ENCODE assay signal across 18 cellular contexts in genomic region chr18:32698148-32698547, GRCh38.
"Had no signal": no experiment of that assay in that cellular context is flagged by ENCODE, and none has a peak within 500 bp of the region (broad histone marks: within the 10 kb centered on the region; RNA-seq: fewer than 3 reads in every experiment).

No MANE protein-coding gene starts in this region.

- H3K27ac ChIP-seq: body of pancreas, gastrocnemius medialis, left ventricle myocardium inferior, skin epidermis, suprapubic skin had no signal

- H3K27me3 ChIP-seq: body of pancreas, gastrocnemius medialis, suprapubic skin had no signal

- FAIRE-seq: colon, endometrium had no signal

- H3K36me3 ChIP-seq: gastrocnemius medialis, left ventricle myocardium inferior, suprapubic skin had no signal

- DNase-seq: activated CD4-positive, alpha-beta T cell treated with anti-CD3 and anti-CD28 coated beads, Interleukin-2, amount 10 ng/mL, durations not matched to agents 24 days and 14 days; activated CD8-positive, alpha-beta T cell treated with anti-CD3 and anti-CD28 coated beads for 36 hours; activated naive CD4-positive, alpha-beta T cell treated with Interleukin-2 at 50 U/mL for 16 hours; activated T-cell treated with anti-CD3 and anti-CD28 coated beads, Interleukin-2, amount 50 U/mL, for 1 hour; body of pancreas; central memory CD4-positive, alpha-beta T cell; gastrocnemius medialis; head of caudate nucleus; left ventricle myocardium inferior; stimulated activated CD4-positive, alpha-beta T cell treated with anti-CD3 and anti-CD28 coated beads, Interleukin-15, amount 100 ng/mL, for 24 hours; stimulated activated CD4-positive, alpha-beta T cell treated with anti-CD3 and anti-CD28 coated beads, Interleukin-2, amount 100 ng/mL, for 48 hours; stimulated activated naive CD8-positive, alpha-beta T cell treated with anti-CD3 and anti-CD28 coated beads, Interleukin-15, amount 100 ng/mL, for 72 hours; trophoblast cell had no signal

- H3K4me1 ChIP-seq: gastrocnemius medialis, left ventricle myocardium inferior, suprapubic skin had no signal

- H3K9me3 ChIP-seq: body of pancreas, gastrocnemius medialis, left ventricle myocardium inferior, suprapubic skin had no signal

- ATAC-seq: activated CD8-positive, alpha-beta T cell treated with anti-CD3 and anti-CD28 coated beads for 36 hours; activated T-helper 17 cell treated with anti-CD3 and anti-CD28 coated beads, Interleukin-2, amount 50 U/mL, for 72 hours; body of pancreas; gastrocnemius medialis; stimulated activated naive CD8-positive, alpha-beta T cell treated with anti-CD3 and anti-CD28 coated beads, Interleukin-15, amount 100 ng/mL, for 72 hours had no signal

- H3K4me3 ChIP-seq: body of pancreas, gastrocnemius medialis, left ventricle myocardium inferior, skin epidermis, suprapubic skin had no signal
